15 cellular contexts compared by ENCODE assay signal in the genomic region with DNA sequence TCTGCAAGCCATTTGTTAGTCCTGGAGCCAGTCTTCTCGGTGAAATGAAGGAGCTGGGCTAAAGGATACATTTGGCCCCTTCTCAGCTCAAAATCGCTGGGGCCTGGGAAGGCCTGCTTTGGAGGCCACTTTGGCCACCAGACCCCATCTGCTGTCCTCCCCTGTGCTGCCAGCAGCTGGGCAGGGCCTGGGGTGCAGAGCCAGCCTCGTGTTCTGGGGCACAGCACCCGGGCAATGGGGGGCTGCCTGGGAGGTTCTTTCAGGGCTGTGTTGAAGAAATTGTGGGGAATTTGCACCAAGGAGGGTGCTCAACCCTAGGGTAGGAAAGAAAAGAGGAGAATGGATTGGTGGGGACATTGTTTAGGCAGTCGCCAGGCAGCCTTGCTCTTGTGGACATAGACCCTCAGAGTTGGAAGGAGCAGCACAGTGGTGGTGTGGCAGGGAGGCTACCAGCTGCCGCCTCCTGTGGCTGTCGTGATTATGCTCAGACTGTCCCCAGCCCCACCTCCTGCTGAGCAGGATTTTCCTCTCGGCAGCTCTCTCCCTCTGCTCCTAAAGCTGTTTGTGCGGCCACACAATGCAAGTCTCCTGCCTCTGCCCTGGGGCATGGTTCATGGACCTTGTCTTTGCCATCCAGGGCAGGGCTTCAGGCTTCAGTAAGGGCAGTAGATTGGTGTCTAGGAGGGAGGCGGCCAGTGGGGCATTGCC.
DNase-seq lines count a peak whose midpoint lies in the region; ATAC-seq and TF ChIP-seq lines count a peak whose summit lies in the region.
"Had no signal": no experiment of that assay in that cellular context is flagged by ENCODE, and none has a peak within 500 bp of the region (broad histone marks: within the 10 kb centered on the region; RNA-seq: fewer than 3 reads in every experiment).

No MANE protein-coding gene starts in this region.

- H3K9me3 Mint-ChIP-seq in T-cell: no peaks in the 10 kb centered on the region
- H3K9me3 Mint-ChIP-seq: activated CD8-positive, alpha-beta T cell treated with anti-CD3 and anti-CD28 coated beads for 36 hours had no signal

- H3K36me3 Mint-ChIP-seq in T-cell: no peaks in the 10 kb centered on the region
- H3K36me3 Mint-ChIP-seq: stimulated activated memory B cell treated with anti-CD40 and anti-IgM and Interleukin-4, amounts not matched to agents 10 μg/mL and 1 μg/mL and 100 μg/mL, for 72 hours had no signal

- DNase-seq in NCI-H1417 treated with DMSO at 0.1 percent for 48 hours (lab: John Stamatoyannopoulos, UW) (peak; percentile 19), astrocyte of the hippocampus (ENCODE audit: low read depth, low spot score) (peak; percentile 15), myocyte (ENCODE audit: low read depth) (peak; percentile 24), OCI-M2 (lab: John Stamatoyannopoulos, UW; ENCODE audit: unreplicated experiment) (no peak), T-cell (no peak)
- DNase-seq in activated CD4-positive, alpha-beta T cell treated with anti-CD3 and anti-CD28 coated beads, Interleukin-2, amount 50 U/mL, for 1 hour: no peak
- DNase-seq in NK-92 treated with Interleukin-12 subunit alpha and Interleukin-12 subunit beta, amount 100 ng/mL, for 24 hours (lab: John Stamatoyannopoulos, UW): no peak
- DNase-seq: activated CD8-positive, alpha-beta T cell treated with anti-CD3 and anti-CD28 coated beads for 36 hours; activated gamma-delta T cell treated with Interleukin-2 at 50 U/mL for 16 hours; NCI-H187 treated with DMSO at 0.1 percent for 48 hours; stimulated activated CD4-positive, alpha-beta T cell treated with anti-CD3 and anti-CD28 coated beads, Interleukin-2, amount 100 ng/mL, for 48 hours; T-helper 2 cell had no signal

- ATAC-seq in T-cell (replicated peaks in 1 of 4): no peak
- ATAC-seq: activated CD8-positive, alpha-beta T cell treated with anti-CD3 and anti-CD28 coated beads for 36 hours; stimulated activated memory B cell treated with anti-CD40 and anti-IgM and Interleukin-4, amounts not matched to agents 10 μg/mL and 1 μg/mL and 100 μg/mL, for 72 hours had no signal

- CTCF ChIA-PET in T-cell (lab: Charles Lee): no interaction called here

- H3K27ac Mint-ChIP-seq in T-cell: no peak overlapping the region
- H3K27ac Mint-ChIP-seq: activated CD8-positive, alpha-beta T cell treated with anti-CD3 and anti-CD28 coated beads for 36 hours; stimulated activated memory B cell treated with anti-CD40 and anti-IgM and Interleukin-4, amounts not matched to agents 10 μg/mL and 1 μg/mL and 100 μg/mL, for 72 hours had no signal

- POLR2A ChIA-PET in T-cell (lab: Charles Lee): no interaction called here

- peaks cover 2 to 5% of the 10 kb centered on the region in 2 donors for H3K27me3 Mint-ChIP-seq in T-cell

- peak overlapping the region; percentile 9; the same call in 1 of the 2 replicates for H3K27ac ChIP-seq in C4-2B
- H3K27ac ChIP-seq: cardiac muscle cell had no signal

- no peaks in the 10 kb centered on the region for H3K4me1 Mint-ChIP-seq in T-cell

- H3K4me3 Mint-ChIP-seq in T-cell: no peak overlapping the region
- H3K4me3 Mint-ChIP-seq: activated CD8-positive, alpha-beta T cell treated with anti-CD3 and anti-CD28 coated beads for 36 hours; stimulated activated memory B cell treated with anti-CD40 and anti-IgM and Interleukin-4, amounts not matched to agents 10 μg/mL and 1 μg/mL and 100 μg/mL, for 72 hours had no signal

- TF ChIP-seq CTCF in C4-2B (conservative IDR thresholded peaks at IDR 0.05): no peak

Comparison
In these comparisons a context has a peak if more than half of its experiments do, and no peak if none do; other contexts are left out.
1. DNase-seq: peak in NCI-H1417 treated with DMSO at 0.1 percent for 48 hours (single experiment), astrocyte of the hippocampus (single experiment) and myocyte (single experiment); none in OCI-M2 (single experiment), T-cell (0 of 34), activated CD4-positive, alpha-beta T cell treated with anti-CD3 and anti-CD28 coated beads, Interleukin-2, amount 50 U/mL, for 1 hour (single experiment) and NK-92 treated with Interleukin-12 subunit alpha and Interleukin-12 subunit beta, amount 100 ng/mL, for 24 hours (single experiment).